Comparison of ENCODE assay signal across 8 cellular contexts in the genomic region with DNA sequence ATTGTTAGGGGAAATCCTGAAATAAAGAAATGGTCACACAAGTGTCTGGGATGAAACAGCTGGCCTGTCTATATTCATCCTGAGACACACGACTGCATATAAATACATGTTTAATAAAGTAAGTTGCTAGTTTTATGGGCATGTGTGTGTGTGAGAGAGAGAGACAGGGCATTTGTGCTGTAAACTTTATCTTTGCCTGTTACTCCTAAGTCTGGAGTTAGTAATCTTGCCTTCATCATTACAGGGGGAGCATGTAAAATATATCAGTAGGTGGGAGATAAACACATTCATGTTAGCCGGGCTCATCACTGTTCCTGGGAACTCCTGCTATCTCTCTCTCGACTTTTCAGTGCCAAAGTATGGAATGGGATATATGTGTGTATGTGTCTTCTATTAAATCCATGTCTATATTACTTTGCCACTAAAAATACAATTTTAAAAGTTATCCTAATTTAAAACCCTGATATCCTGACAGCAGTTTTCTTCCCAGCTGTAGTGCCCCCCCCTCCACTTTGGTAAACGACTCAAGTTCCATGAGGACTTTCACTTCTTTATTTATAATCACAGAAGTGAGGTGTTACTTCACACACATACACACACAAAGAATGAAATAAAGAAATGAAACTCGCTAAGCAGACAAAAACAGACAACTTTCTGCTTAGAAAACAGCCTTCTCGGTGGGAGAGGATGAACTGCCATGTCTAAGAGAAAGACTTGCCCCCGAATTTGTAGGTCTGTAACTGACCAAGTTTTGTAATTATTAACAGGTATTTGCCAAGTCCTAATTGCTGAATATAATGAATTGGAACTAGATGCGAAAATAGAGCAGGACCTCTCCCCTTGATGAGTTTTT. TPM values are rescaled to one million over a fixed set of nuclear protein-coding genes. Genes with fewer than 3 reads are reported as not detected.
A peak's percentile ranks its signal among the peaks of the same experiment; 100 is the strongest.
DNase-seq lines count a peak whose midpoint lies in the region; ATAC-seq, FAIRE-seq and TF ChIP-seq lines count a peak whose summit lies in the region.

No MANE protein-coding gene starts in this region.

- H3K4me2 ChIP-seq in PC-9: peak overlapping the region; percentile 90

- DNase-seq in PC-9 (no peak), left lung (no peak), NCI-H146 (lab: John Stamatoyannopoulos, UW) (no peak), D721Med (ENCODE audit: insufficient read length, low spot score) (no peak), COLO829 (ENCODE audit: low spot score) (no peak)

- no peaks in the 10 kb centered on the region for H3K36me3 ChIP-seq in PC-9 (ENCODE audit: low read depth)
- no peaks in the 10 kb centered on the region for H3K36me3 ChIP-seq in left lung

- ATAC-seq in GM18499 (IDR thresholded peaks at IDR 0.05; ENCODE audit: insufficient read depth, unreplicated experiment) (peak; percentile 69), HG02588 (IDR thresholded peaks at IDR 0.05; ENCODE audit: unreplicated experiment) (peak; percentile 49), left lung (no peak), HG02840 (IDR thresholded peaks at IDR 0.05; ENCODE audit: low FRiP score, unreplicated experiment) (no peak)

- H3K4me3 ChIP-seq in PC-9 (no peak overlapping the region), left lung (peak overlapping the region; percentile 49 to 65)

- H3K79me2 ChIP-seq in PC-9 (ENCODE audit: low read depth): no peaks in the 10 kb centered on the region

- TF ChIP-seq CTCF in PC-9 (conservative IDR thresholded peaks at IDR 0.05) (no peak), left lung (IDR thresholded peaks at IDR 0.05) (no peak), D721Med (IDR thresholded peaks at IDR 0.05; ENCODE audit: insufficient read depth, missing control alignments) (no peak)

- H4K20me1 ChIP-seq in PC-9 (ENCODE audit: insufficient read depth): no peaks in the 10 kb centered on the region

- no peak for FAIRE-seq in D721Med (lab: Jason Lieb, UNC)

- H3F3A ChIP-seq in PC-9 (ENCODE audit: insufficient read depth, low read depth): no peaks in the 10 kb centered on the region

- intact Hi-C loops in PC-9 (cut with micrococcal nuclease; ENCODE audit: unreplicated experiment): no loop called here
- intact Hi-C loops in left lung (cut with DNase I): loop anchor here in 1 of 2 donors (10.0 kb wide), 1 partner anchor 1084 kb away; no protein-coding TSS in a partner anchor

- H3K27me3 ChIP-seq in PC-9 (ENCODE audit: insufficient read depth, low read depth) (peaks cover 10% of the 10 kb centered on the region; the same call in 1 of the 2 replicates), left lung (peaks cover 5 to 83% of the 10 kb centered on the region in 2 donors)

- CTCF ChIA-PET in PC-9 (lab: Charles Lee): interaction anchor here (0.6 kb wide), 1 partner anchor 1106 kb away, joined by 4 read pairs; no protein-coding TSS in a partner anchor

- H3K27ac ChIP-seq in PC-9 (no peak overlapping the region), left lung (peak overlapping the region; percentile 98 to 99)

- BruUV-seq in PC-9 (replicated peaks; lab: Mats Ljungman, UMichigan): no TSS peak

- no peaks in the 10 kb centered on the region for H3K9me2 ChIP-seq in PC-9 (ENCODE audit: insufficient read depth)

- no peak overlapping the region for H2AFZ ChIP-seq in PC-9

- H3K4me1 ChIP-seq in PC-9 (replicated peaks; ENCODE audit: insufficient read depth) (no peaks in the 10 kb centered on the region), left lung (peaks cover 0 to 39% of the 10 kb centered on the region in 2 donors)

- POLR2A ChIA-PET in PC-9 (lab: Charles Lee; ENCODE audit: unreplicated experiment): no interaction called here

- no peaks in the 10 kb centered on the region for H3K9me3 ChIP-seq in PC-9 (ENCODE audit: insufficient read depth, low read depth)
- no peaks in the 10 kb centered on the region for H3K9me3 ChIP-seq in left lung

RNA-seq across cellular contexts. Expression of a gene that starts 0.9 kb away (rescaled TPM):
- total RNA-seq in PC-9 (2021) (0.09 and 0.95 TPM in 2 replicates), left lung (100 to 1,000 TPM; 141 to 272 TPM)

Comparison
In these comparisons a context has a peak if more than half of its experiments do, and no peak if none do; other contexts are left out.
1. ATAC-seq: peak in GM18499 (single experiment) and HG02588 (single experiment); none in left lung (single experiment) and HG02840 (single experiment).
2. RNA of a gene that starts 0.9 kb away (total RNA-seq): 141 to 272 TPM in left lung; 0.09 to 0.95 TPM in PC-9; every median in the first group is over 10 times any median in the second.